Comparison of ENCODE assay signal across 29 cellular contexts in the genomic region with DNA sequence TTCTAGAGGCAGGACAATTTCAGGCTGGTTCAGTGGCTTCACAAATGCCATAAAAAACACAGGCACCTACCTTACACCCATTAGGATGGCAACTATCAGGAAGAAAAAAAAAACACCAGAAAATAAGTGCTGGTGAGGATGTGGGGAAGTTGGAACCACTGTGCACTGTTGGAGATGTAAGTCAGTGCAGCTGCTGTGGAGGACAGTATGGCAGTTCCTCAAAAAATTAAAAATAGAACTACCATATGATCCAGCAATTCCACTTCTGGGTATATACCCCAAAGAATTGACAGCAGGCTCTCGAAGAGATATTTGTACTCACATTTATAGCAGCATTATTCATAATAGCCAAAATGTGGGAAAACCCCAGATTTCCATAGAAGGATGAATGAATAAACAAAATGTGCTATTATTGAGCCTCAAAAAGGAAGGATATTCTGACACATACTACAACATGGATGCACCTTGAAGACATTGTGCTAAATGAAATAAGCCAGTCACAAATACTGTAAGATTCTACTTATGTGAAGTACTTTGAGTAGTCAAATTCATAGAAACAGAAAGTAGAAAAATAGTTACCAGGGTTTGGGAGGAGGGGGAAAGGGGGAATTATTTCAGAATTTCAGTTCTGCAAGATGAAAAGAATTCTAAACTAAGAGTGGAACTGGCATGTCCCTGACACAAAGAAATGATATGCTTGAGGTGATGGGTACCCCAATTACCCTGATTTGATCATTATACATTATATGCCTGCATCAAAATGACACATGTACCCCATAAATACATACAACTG. TPM values are rescaled to one million over a fixed set of nuclear protein-coding genes. Genes with fewer than 3 reads are reported as not detected.
DNase-seq lines count a peak whose midpoint lies in the region; ATAC-seq, FAIRE-seq and TF ChIP-seq lines count a peak whose summit lies in the region.
"Had no signal": no experiment of that assay in that cellular context is flagged by ENCODE, and none has a peak within 500 bp of the region (broad histone marks: within the 10 kb centered on the region; RNA-seq: fewer than 3 reads in every experiment).

No MANE protein-coding gene starts in this region.

- SMC1A ChIA-PET in GM12878 (lab: Charles Lee; ENCODE audit: uncharacterized antibody, unreplicated experiment), result interaction anchor here (1.5 kb wide), 1 partner anchor 238 kb away, joined by 3 read pairs; no protein-coding TSS in a partner anchor

- no peak for TF ChIP-seq CTCF in GM12878 (IDR thresholded peaks at IDR 0.05 in 2 of 3, conservative IDR thresholded peaks at IDR 0.05 in 1 of 3; ENCODE audit: control insufficient read depth in 2 of 3, extremely low read depth in 1 of 3, insufficient read depth in 1 of 3, low read depth in 3 of 3, low read length in 3 of 3)

- no peak for DNase-seq in GM18507 (ENCODE audit: extremely low spot score, insufficient read length, low read depth)
- peak; percentile 41 for DNase-seq in GM12878 (ENCODE audit: low read depth, low spot score)
- DNase-seq in CD1c-positive myeloid dendritic cell (ENCODE audit: extremely low spot score), result no peak
- DNase-seq in SK-N-DZ (ENCODE audit: low spot score), result no peak
- no peak for DNase-seq in NCI-H1092 (lab: John Stamatoyannopoulos, UW)
- DNase-seq: activated B cell treated with CpG ODN at 0.5 μM for 24 hours; activated CD4-positive, alpha-beta T cell treated with anti-CD3 and anti-CD28 coated beads, Interleukin-2, amount 10 ng/mL, durations not matched to agents 7 days and 5 days; activated T-cell treated with anti-CD3 and anti-CD28 coated beads, Interleukin-2, amount 50 U/mL, for 48 hours; CD8-positive, alpha-beta memory T cell; DMS 273 treated with DMSO at 0.1 percent for 48 hours; gastrocnemius medialis; HCEC 1CT; lower lobe of right lung; midbrain; naive B cell; NCI-H1105; NCI-H187 treated with DMSO at 0.1 percent for 48 hours; NCI-H2171; NCI-H82; SJCRH30; T-helper 1 cell; testis had no signal

- peak overlapping the region; percentile 10; the same call in 1 of the 2 replicates for H3K4me3 ChIP-seq in GM12878
- H3K4me3 ChIP-seq: ascending aorta, gastrocnemius medialis, hepatocyte, lower lobe of right lung, right atrium auricular region, SJCRH30, smooth muscle cell, testis had no signal

- CTCF ChIA-PET in GM12878 (lab: Yijun Ruan, JAX), result interaction anchor here (1.3 kb wide), 1 partner anchor 11 kb away, joined by 3 read pairs; no protein-coding TSS in a partner anchor

- no peak overlapping the region for H3K4me2 ChIP-seq in GM12878 (ENCODE audit: control insufficient read depth, insufficient read depth)
- H3K4me2 ChIP-seq: hepatocyte, smooth muscle cell had no signal

- 7% methylated on average over 1 of the region's 1 CpG for WGBS in GM12878 (ENCODE audit: insufficient coverage, insufficient replicate concordance, low lambda C conversion rate, missing lambda C conversion rate)

- no peak overlapping the region for H3K9ac ChIP-seq in GM12878 (ENCODE audit: control insufficient read depth, insufficient read depth, low read length)

- peak in 1 of 2 experiments; percentile 23; a peak in 1 of 4 replicates for TF ChIP-seq EP300 in GM12878 (IDR thresholded peaks at IDR 0.05; ENCODE audit: borderline replicate concordance in 1 of 2, control insufficient read depth in 1 of 2, low read depth in 2 of 2, low read length in 2 of 2)

- peak; percentile 62 for FAIRE-seq in GM18507 (lab: Jason Lieb, UNC)
- FAIRE-seq in GM12878 (lab: Jason Lieb, UNC), result peak; percentile 56
- FAIRE-seq: urothelium cell line had no signal

- RAD21 ChIA-PET in GM12878 (lab: Charles Lee; ENCODE audit: unreplicated experiment), result interaction anchor here (1.3 kb wide), 1 partner anchor 36 kb away, joined by 5 read pairs; no protein-coding TSS in a partner anchor

- H3K9me3 ChIP-seq in GM12878 (replicated peaks; ENCODE audit: control insufficient read depth, insufficient read depth, low read length), result peaks cover 2% of the 10 kb centered on the region; the same call in 1 of the 3 replicates
- H3K9me3 ChIP-seq: ascending aorta, gastrocnemius medialis, lower lobe of right lung, right atrium auricular region, SJCRH30, testis had no signal

- no peaks in the 10 kb centered on the region for H3K79me2 ChIP-seq in GM12878 (ENCODE audit: control insufficient read depth, insufficient read depth, low read length)
- H3K79me2 ChIP-seq: hepatocyte had no signal

- H3K27ac ChIP-seq in GM12878 (ENCODE audit: control insufficient read depth, insufficient read depth), result peak overlapping the region; percentile 8; the same call in 1 of the 2 replicates
- H3K27ac ChIP-seq: ascending aorta, gastrocnemius medialis, hepatocyte, lower lobe of right lung, right atrium auricular region, SJCRH30, testis had no signal

- POLR2A ChIA-PET in GM12878 (lab: Charles Lee), result no interaction called here

- TF ChIP-seq RAD21 in GM12878 (IDR thresholded peaks at IDR 0.05; ENCODE audit: insufficient read depth, low read depth, low read length), result no peak

- ATAC-seq in GM21529 (IDR thresholded peaks at IDR 0.05; ENCODE audit: unreplicated experiment), result peak; percentile 59
- peak; percentile 44 for ATAC-seq in HG03378 (IDR thresholded peaks at IDR 0.05; ENCODE audit: unreplicated experiment)
- peak; percentile 72 for ATAC-seq in GM12878
- ATAC-seq: gastrocnemius medialis, lower lobe of right lung had no signal

- intact Hi-C loops in GM12878 (cut with micrococcal nuclease; ENCODE audit: unreplicated experiment), result no loop called here

- in situ Hi-C loops in GM12878 (cut with MboI), result no loop called here

- no peaks in the 10 kb centered on the region for H3K36me3 ChIP-seq in GM12878 (ENCODE audit: control insufficient read depth in 2 of 2, insufficient read depth in 2 of 2, low read length in 1 of 2)
- H3K36me3 ChIP-seq: ascending aorta, gastrocnemius medialis, lower lobe of right lung, right atrium auricular region, SJCRH30 had no signal

- H4K20me1 ChIP-seq in GM12878 (ENCODE audit: control insufficient read depth, insufficient read depth), result no peaks in the 10 kb centered on the region

- H3K4me1 ChIP-seq in GM12878 (ENCODE audit: control insufficient read depth, insufficient read depth, low read length), result peaks cover 7% of the 10 kb centered on the region; the same call in 1 of the 2 replicates
- H3K4me1 ChIP-seq: lower lobe of right lung, testis had no signal

- BruUV-seq in GM12878 (replicated peaks; lab: Mats Ljungman, UMichigan), result no TSS peak

- no peak overlapping the region for H2AFZ ChIP-seq in GM12878 (ENCODE audit: control insufficient read depth, low read depth, low read length)
- H2AFZ ChIP-seq: hepatocyte had no signal

- no peak for TF ChIP-seq POLR2A in GM12878 (IDR thresholded peaks at IDR 0.05; ENCODE audit: low read depth, low read length)

- no peaks in the 10 kb centered on the region for H3K27me3 ChIP-seq in GM12878 (replicated peaks in 1 of 2; ENCODE audit: control insufficient read depth in 2 of 2, insufficient read depth in 2 of 2, low read length in 1 of 2)
- H3K27me3 ChIP-seq: ascending aorta, gastrocnemius medialis, hepatocyte, right atrium auricular region, SJCRH30, testis had no signal

TF ChIP-seq in GM12878, 131 proteins besides CTCF, POLR2A, EP300 and RAD21 (continues in another document):
- 0 out of 2 replicates have a peak, but pooled peaks have one; percentile 32 for TF ChIP-seq CREM (IDR thresholded peaks at IDR 0.05; ENCODE audit: low read depth)
- TF ChIP-seq SPI1 (IDR thresholded peaks at IDR 0.05; ENCODE audit: borderline replicate concordance, insufficient read depth, low read depth, low read length), result peak; percentile 73; the same call in 1 of the 2 replicates
- 0 out of 2 replicates have a peak, but pooled peaks have one; percentile 15 for TF ChIP-seq IRF4 (IDR thresholded peaks at IDR 0.05; ENCODE audit: low read depth, low read length)
- TF ChIP-seq ZSCAN29 (IDR thresholded peaks at IDR 0.05), result no peak
- 0 out of 2 replicates have a peak, but pooled peaks have one; percentile 43 for TF ChIP-seq DPF2 (IDR thresholded peaks at IDR 0.05)
- TF ChIP-seq MTA2 (IDR thresholded peaks at IDR 0.05; ENCODE audit: low read depth), result peak; percentile 79
- TF ChIP-seq TCF7 (IDR thresholded peaks at IDR 0.05; ENCODE audit: borderline replicate concordance), result peak; percentile 91

RNA-seq across cellular contexts. Expression of gene NR1D2, which starts 40.9 kb away (rescaled TPM):
- total RNA-seq in GM12878 (2013; cell fraction: nucleolus; rRNA removed), result 12.0 and 12.2 TPM in 2 replicates
- 2.3 and 2.5 TPM in 2 replicates for total RNA-seq in GM12878 (2014; rRNA removed)
- total RNA-seq in GM12878 (2014; rRNA removed; fragmentation: Illumina TruSeq; extraction: Trizol), result 3.7 TPM in 2 replicates
- total RNA-seq in GM12878 (2021), result 4.5 and 5.3 TPM in 2 replicates
- polyA plus RNA-seq in GM12878 (2011; ENCODE audit: low read depth), result 2.7 TPM
- 3.9 and 5.4 TPM in 2 replicates for polyA plus RNA-seq in GM12878 (2011; rRNA removed)
- 2.1 TPM in 2 replicates for polyA plus RNA-seq in GM12878 (2011; cell fraction: cytosol; rRNA removed)
- 2.0 TPM in 2 replicates for polyA plus RNA-seq in GM12878 (2011; cell fraction: nucleus; rRNA removed)
- polyA plus RNA-seq in GM12878 (2012), result 4.1 and 5.1 TPM in 2 replicates
- 3.5 and 5.4 TPM in 2 replicates for polyA plus RNA-seq in GM12878 (2014; fragmentation: Illumina TruSeq; extraction: Trizol)
- 1 to 10 TPM in 1 of 2 experiments, under 1 TPM in 1; 0.98 to 1.5 TPM for polyA plus RNA-seq in GM12878 (2014; fragmentation: Nextera tagmentation; extraction: Ambion mirVana)
- polyA plus RNA-seq in GM12878 (2014; rRNA removed), result 1.5 TPM in 2 replicates
- polyA plus RNA-seq in GM12878 (2016; fragmentation: Nextera tagmentation; extraction: Ambion mirVana), result 1 to 10 TPM in 1 of 2 experiments, under 1 TPM in 1; 0.67 to 2.7 TPM
- polyA minus RNA-seq in GM12878 (2011; rRNA and poly(A)+ RNA removed), result 4.6 and 15.4 TPM in 2 replicates
- polyA minus RNA-seq in GM12878 (2011; cell fraction: cytosol; rRNA and poly(A)+ RNA removed), result 3.3 and 6.5 TPM in 2 replicates
- polyA minus RNA-seq in GM12878 (2011; cell fraction: nucleus; rRNA and poly(A)+ RNA removed), result 2.2 and 2.6 TPM in 2 replicates
- polyA plus RNA-seq in SK-N-DZ (2014; cell fraction: cytosol; rRNA removed), result 19.2 and 22.6 TPM in 2 replicates
- 11.1 and 19.1 TPM in 2 replicates for polyA plus RNA-seq in SK-N-DZ (2014; cell fraction: nucleus; rRNA removed)
